Comparison of ENCODE assay signal across 17 cellular contexts in the genomic region with DNA sequence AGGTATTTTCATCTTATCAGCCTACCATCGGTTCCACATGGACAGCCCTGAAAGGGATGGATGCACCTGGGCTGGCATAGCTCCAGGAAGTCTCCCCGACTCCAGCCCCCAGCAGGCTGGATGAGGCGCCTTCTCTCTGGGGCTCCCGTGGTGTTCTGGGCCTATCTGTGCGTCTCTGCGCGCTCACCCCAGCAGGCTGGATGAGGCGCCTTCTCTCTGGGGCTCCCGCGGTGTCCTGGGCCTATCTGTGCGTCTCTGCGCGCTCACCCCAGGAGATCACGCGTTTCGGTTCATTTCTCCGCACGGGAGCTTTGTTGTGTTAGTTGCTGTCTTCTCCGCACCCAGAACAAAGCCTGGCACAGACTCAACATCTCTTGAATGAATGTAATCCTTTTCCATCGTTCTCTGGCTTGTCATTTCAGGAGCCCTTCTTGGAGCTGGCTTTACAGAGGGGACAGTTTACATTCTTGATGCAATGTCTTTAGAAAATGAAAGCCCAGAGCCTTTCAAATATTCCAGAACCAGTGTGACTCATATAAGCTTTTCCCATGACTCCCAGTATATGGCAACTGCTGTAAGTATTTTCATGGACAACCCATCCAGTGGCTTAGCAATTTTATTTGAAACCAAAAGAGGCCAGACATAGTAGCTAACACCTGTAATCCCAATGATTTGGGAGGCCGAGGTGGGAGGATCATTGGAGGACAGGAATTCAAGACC. TPM values are rescaled to one million over a fixed set of nuclear protein-coding genes. Genes with fewer than 3 reads are reported as not detected.
DNase-seq lines count a peak whose midpoint lies in the region; ATAC-seq, FAIRE-seq and TF ChIP-seq lines count a peak whose summit lies in the region.
"Had no signal": no experiment of that assay in that cellular context is flagged by ENCODE, and none has a peak within 500 bp of the region (broad histone marks: within the 10 kb centered on the region; RNA-seq: fewer than 3 reads in every experiment).

No MANE protein-coding gene starts in this region.

- peaks cover 23% of the 10 kb centered on the region for H3K36me3 Mint-ChIP-seq in astrocyte (ENCODE audit: low read depth, unreplicated experiment)
- H3K36me3 Mint-ChIP-seq in nephron progenitor cell (ENCODE audit: low read depth): peaks cover 5% of the 10 kb centered on the region
- H3K36me3 Mint-ChIP-seq: activated naive CD4-positive, alpha-beta T cell treated with anti-CD3 and anti-CD28 coated beads, Interleukin-2, amount 50 U/mL, for 24 hours had no signal

- H3K36me3 ChIP-seq in astrocyte (ENCODE audit: insufficient read depth, low read length): no peaks in the 10 kb centered on the region
- H3K36me3 ChIP-seq: pancreas had no signal

- FAIRE-seq in astrocyte (lab: Jason Lieb, UNC) (no peak), HTR-8/SVneo (lab: Jason Lieb, UNC) (no peak)
- FAIRE-seq: pancreas, RCC 7860 had no signal

- H3K4me2 ChIP-seq in astrocyte (ENCODE audit: low read length): peak overlapping the region; percentile 49

- H3K27me3 ChIP-seq in astrocyte (ENCODE audit: insufficient read depth, low read length): no peaks in the 10 kb centered on the region
- H3K27me3 ChIP-seq: pancreas had no signal

- no peak overlapping the region for H3K27ac ChIP-seq in astrocyte (ENCODE audit: low read depth, low read length)
- H3K27ac ChIP-seq: pancreas had no signal

- H3K27me3 Mint-ChIP-seq in astrocyte (ENCODE audit: low read depth, unreplicated experiment) (peaks cover 5% of the 10 kb centered on the region), nephron progenitor cell (ENCODE audit: low read depth, poor library complexity) (peaks cover 7% of the 10 kb centered on the region)
- H3K27me3 Mint-ChIP-seq: activated B cell treated with CpG ODN at 0.5 μM for 24 hours; activated naive CD4-positive, alpha-beta T cell treated with anti-CD3 and anti-CD28 coated beads, Interleukin-2, amount 50 U/mL, for 24 hours; B cell had no signal

- no peak overlapping the region for H3K9ac ChIP-seq in astrocyte (ENCODE audit: low read length)

- H4K20me1 ChIP-seq in astrocyte (ENCODE audit: insufficient read depth, low read length): no peaks in the 10 kb centered on the region

- H3K4me3 Mint-ChIP-seq in astrocyte (ENCODE audit: unreplicated experiment) (no peak overlapping the region), nephron progenitor cell (no peak overlapping the region)
- H3K4me3 Mint-ChIP-seq: activated B cell treated with CpG ODN at 0.5 μM for 24 hours; activated naive CD4-positive, alpha-beta T cell treated with anti-CD3 and anti-CD28 coated beads, Interleukin-2, amount 50 U/mL, for 24 hours; B cell; effector memory CD8-positive, alpha-beta T cell had no signal

- DNase-seq in COLO668 (lab: John Stamatoyannopoulos, UW; ENCODE audit: unreplicated experiment): peak; percentile 83
- DNase-seq in NCI-H1105 (lab: John Stamatoyannopoulos, UW): peak; percentile 71
- DNase-seq in astrocyte (ENCODE audit: low read depth): peak; percentile 27
- no peak for DNase-seq in nephron progenitor cell
- no peak for DNase-seq in H4 (ENCODE audit: low spot score)
- DNase-seq in HTR-8/SVneo (ENCODE audit: insufficient read length, low spot score): no peak
- DNase-seq in mucosa of gallbladder (ENCODE audit: low spot score): no peak
- DNase-seq: activated B cell treated with CpG ODN at 0.5 μM for 24 hours; effector memory CD8-positive, alpha-beta T cell; glutamatergic neuron; NCI-H446 treated with DMSO at 0.1 percent for 48 hours; pancreas; substantia nigra had no signal

- H3K4me1 Mint-ChIP-seq in astrocyte (ENCODE audit: low read depth, unreplicated experiment): peaks cover 5% of the 10 kb centered on the region
- H3K4me1 Mint-ChIP-seq in nephron progenitor cell: peaks cover 21% of the 10 kb centered on the region
- H3K4me1 Mint-ChIP-seq: activated naive CD4-positive, alpha-beta T cell treated with anti-CD3 and anti-CD28 coated beads, Interleukin-2, amount 50 U/mL, for 24 hours had no signal

- peak overlapping the region; percentile 8 for H3K4me3 ChIP-seq in astrocyte (ENCODE audit: insufficient read depth, low read depth, low read length)
- H3K4me3 ChIP-seq: pancreas had no signal

- H2AFZ ChIP-seq in astrocyte (ENCODE audit: low read depth, low read length): no peak overlapping the region

- TF ChIP-seq CTCF in astrocyte (IDR thresholded peaks at IDR 0.05; ENCODE audit: insufficient read depth, low read depth, low read length): no peak
- no peak for TF ChIP-seq CTCF in nephron progenitor cell (IDR thresholded peaks at IDR 0.05)

- no peaks in the 10 kb centered on the region for H3K9me3 Mint-ChIP-seq in astrocyte (ENCODE audit: unreplicated experiment)
- H3K9me3 Mint-ChIP-seq in nephron progenitor cell: no peaks in the 10 kb centered on the region
- H3K9me3 Mint-ChIP-seq: activated B cell treated with CpG ODN at 0.5 μM for 24 hours; activated naive CD4-positive, alpha-beta T cell treated with anti-CD3 and anti-CD28 coated beads, Interleukin-2, amount 50 U/mL, for 24 hours; effector memory CD8-positive, alpha-beta T cell had no signal

- ATAC-seq in HG02571 (IDR thresholded peaks at IDR 0.05; ENCODE audit: unreplicated experiment): no peak
- ATAC-seq: effector memory CD8-positive, alpha-beta T cell; pancreas had no signal

- H3K27ac Mint-ChIP-seq in astrocyte (ENCODE audit: unreplicated experiment): no peak overlapping the region
- H3K27ac Mint-ChIP-seq in nephron progenitor cell: peak overlapping the region; percentile 72
- H3K27ac Mint-ChIP-seq: activated B cell treated with CpG ODN at 0.5 μM for 24 hours; activated naive CD4-positive, alpha-beta T cell treated with anti-CD3 and anti-CD28 coated beads, Interleukin-2, amount 50 U/mL, for 24 hours; B cell; effector memory CD8-positive, alpha-beta T cell had no signal

- no peaks in the 10 kb centered on the region for H3K9me3 ChIP-seq in astrocyte (ENCODE audit: insufficient read depth, low read depth, low read length)
- H3K9me3 ChIP-seq: pancreas had no signal

- no peaks in the 10 kb centered on the region for H3K79me2 ChIP-seq in astrocyte (ENCODE audit: insufficient read depth, low read length)

- no peaks in the 10 kb centered on the region for H3K4me1 ChIP-seq in astrocyte (ENCODE audit: insufficient read depth, low read length)
- H3K4me1 ChIP-seq: pancreas had no signal

RNA-seq across cellular contexts. Expression of gene CFAP251, which starts 40.3 kb away (rescaled TPM):
- total RNA-seq in astrocyte: 4.6 and 4.7 TPM in 2 replicates
- 3.3 and 5.2 TPM in 2 replicates for total RNA-seq in H4 (2014; rRNA removed; shearing (Covaris generic))
- total RNA-seq in mucosa of gallbladder: 7.0 TPM

Comparison
In these comparisons a context has a peak if more than half of its experiments do, and no peak if none do; other contexts are left out.
1. DNase-seq: peak in COLO668 (single experiment), NCI-H1105 (single experiment) and astrocyte (single experiment); none in nephron progenitor cell (single experiment), H4 (single experiment), HTR-8/SVneo (single experiment) and mucosa of gallbladder (single experiment).